ENCODE assay signal across 16 cellular contexts in genomic region chr14:99789581-99789980, GRCh38. TPM values are rescaled to one million over a fixed set of nuclear protein-coding genes. Genes with fewer than 3 reads are reported as not detected.
DNase-seq lines count a peak whose midpoint lies in the region; ATAC-seq and TF ChIP-seq lines count a peak whose summit lies in the region.
"Had no signal": no experiment of that assay in that cellular context is flagged by ENCODE, and none has a peak within 500 bp of the region (broad histone marks: within the 10 kb centered on the region; RNA-seq: fewer than 3 reads in every experiment).

No MANE protein-coding gene starts in this region.

- H4K20me1 ChIP-seq in MM.1S (ENCODE audit: insufficient read depth, low read length) = no peaks in the 10 kb centered on the region

- DNase-seq in MM.1S = no peak
- no peak for DNase-seq in dorsolateral prefrontal cortex
- no peak for DNase-seq in stomach
- DNase-seq in H4 (ENCODE audit: low spot score) = no peak
- DNase-seq in NCI-H2029 treated with DMSO at 0.1 percent for 48 hours (lab: John Stamatoyannopoulos, UW) = no peak
- DNase-seq: BE2C; GM23248; MV-4-11; NCI-H1417 treated with DMSO at 0.1 percent for 48 hours; NCI-H2029; NCI-H524 treated with DMSO at 0.1 percent for 48 hours; NK-92 treated with Interleukin-12 subunit alpha and Interleukin-12 subunit beta, amount 100 ng/mL, for 24 hours had no signal

- H3K27me3 ChIP-seq in MM.1S (replicated peaks; ENCODE audit: insufficient read depth, low read length) = no peaks in the 10 kb centered on the region
- no peaks in the 10 kb centered on the region for H3K27me3 ChIP-seq in dorsolateral prefrontal cortex
- H3K27me3 ChIP-seq in stomach = no peaks in the 10 kb centered on the region
- H3K27me3 ChIP-seq: BE2C had no signal

- H3K4me1 ChIP-seq in MM.1S (ENCODE audit: low read length) (peaks cover 4% of the 10 kb centered on the region; the same call in 1 of the 2 replicates), stomach (peaks cover 12 to 80% (median 34%) of the 10 kb centered on the region in 4 donors)

- ATAC-seq in GM18867 (IDR thresholded peaks at IDR 0.05; ENCODE audit: unreplicated experiment) (peak; percentile 46), esophagus mucosa (no peak), HG03108 (IDR thresholded peaks at IDR 0.05; ENCODE audit: unreplicated experiment) (no peak)
- ATAC-seq: CD8-positive, alpha-beta T cell had no signal

- no peak for TF ChIP-seq EP300 in stomach (IDR thresholded peaks at IDR 0.05)

- no peaks in the 10 kb centered on the region for H3K9me2 ChIP-seq in MM.1S (replicated peaks; ENCODE audit: insufficient read depth, low read length)

- no peak overlapping the region for H3K27ac ChIP-seq in MM.1S (ENCODE audit: low read length)
- peak overlapping the region in 51 of 59 donors; percentile 4 to 94 (median 65) for H3K27ac ChIP-seq in dorsolateral prefrontal cortex
- H3K27ac ChIP-seq in stomach = peak overlapping the region in 3 of 5 donors; percentile 22 to 93 (median 92)
- H3K27ac ChIP-seq: GM23248 had no signal

- intact Hi-C loops in dorsolateral prefrontal cortex (cut with DNase I) = no loop called here
- intact Hi-C loops in stomach (cut with DNase I; ENCODE audit: low total_unique reads) = no loop called here

- peak overlapping the region; percentile 50; the same call in 1 of the 2 replicates for H3K4me2 ChIP-seq in MM.1S (ENCODE audit: low read depth, low read length)

- no peak overlapping the region for H3K9ac ChIP-seq in MM.1S (ENCODE audit: low read length)
- H3K9ac ChIP-seq: GM23248 had no signal

- H3F3A ChIP-seq in MM.1S (ENCODE audit: insufficient read depth, low read length) = no peaks in the 10 kb centered on the region

- no peak for TF ChIP-seq POLR2A in stomach (IDR thresholded peaks at IDR 0.05)

- TF ChIP-seq CTCF in MM.1S (IDR thresholded peaks at IDR 0.05; ENCODE audit: low read length) = no peak
- TF ChIP-seq CTCF in dorsolateral prefrontal cortex (IDR thresholded peaks at IDR 0.05 in 54 of 56, conservative IDR thresholded peaks at IDR 0.05 in 2 of 56; ENCODE audit: low read depth in 1 of 56, partially characterized antibody in 56 of 56) = no peak
- no peak for TF ChIP-seq CTCF in stomach (IDR thresholded peaks at IDR 0.05)

- no peak overlapping the region; the same call in 1 of the 2 replicates for H3K4me3 ChIP-seq in MM.1S (ENCODE audit: low read length)
- H3K4me3 ChIP-seq in dorsolateral prefrontal cortex = peak overlapping the region in 10 of 59 donors; percentile 5 to 36 (median 24)
- no peak overlapping the region for H3K4me3 ChIP-seq in stomach
- H3K4me3 ChIP-seq: GM23248 had no signal

- H2AFZ ChIP-seq in MM.1S (ENCODE audit: low read length) = no peak overlapping the region
- H2AFZ ChIP-seq: GM23248 had no signal

- no peaks in the 10 kb centered on the region for H3K36me3 ChIP-seq in MM.1S (replicated peaks; ENCODE audit: insufficient read depth, low read length)
- no peaks in the 10 kb centered on the region for H3K36me3 ChIP-seq in stomach
- H3K36me3 ChIP-seq: BE2C had no signal

- WGBS in stomach, 5 donors = 27 to 46% (median 35%) methylated on average over 2 of the region's 2 CpGs

- H3K79me2 ChIP-seq in MM.1S (ENCODE audit: low read length) = no peaks in the 10 kb centered on the region

- H3K9me3 ChIP-seq in MM.1S (replicated peaks; ENCODE audit: insufficient read depth, low read length) (no peaks in the 10 kb centered on the region), stomach (no peaks in the 10 kb centered on the region)
- H3K9me3 ChIP-seq: BE2C had no signal

RNA-seq across cellular contexts. Expression of gene EML1, which starts 3.6 kb away (rescaled TPM):
- total RNA-seq in dorsolateral prefrontal cortex = 10 to 100 TPM; 24.3 to 74.2 (median 42.9) TPM
- 10 to 100 TPM; 30.1 to 66.5 (median 43.5) TPM for total RNA-seq in stomach
- 10 to 100 TPM in 1 of 3 donors, 1 to 10 TPM in 2; 5.8 to 11.3 (median 6.7) TPM for polyA plus RNA-seq in stomach
- 6.0 TPM for total RNA-seq in esophagus mucosa
- total RNA-seq in H4 (2014; rRNA removed; shearing (Covaris generic)) = 18.3 and 18.5 TPM in 2 replicates
- total RNA-seq: CD8-positive, alpha-beta T cell had no signal
